Comparison of ENCODE assay signal across 8 cellular contexts in genomic region chr16:56589141-56590039, GRCh38. TPM values are rescaled to one million over a fixed set of nuclear protein-coding genes. Genes with fewer than 3 reads are reported as not detected.
DNase-seq lines count a peak whose midpoint lies in the region; ATAC-seq and TF ChIP-seq lines count a peak whose summit lies in the region.

TSS of gene MT3 (plus strand) at chr16:56589528. CDS start at chr16:56589591, 63 bp downstream.

- H3K79me2 ChIP-seq in trophoblast cell (ENCODE audit: control insufficient read depth, insufficient read depth, low read length, poor library complexity): no peaks in the 10 kb centered on the region

- H2BK120ac ChIP-seq in trophoblast cell (ENCODE audit: insufficient read depth, low read length, poor library complexity): no peak within 1 kb of the TSS

- no peak within 1 kb of the TSS for H3K14ac ChIP-seq in trophoblast cell (ENCODE audit: low read length)

- H3K79me1 ChIP-seq in trophoblast cell (ENCODE audit: low read length): no peaks in the 10 kb centered on the region

- H3K4me1 ChIP-seq in BE2C: no peaks in the 10 kb centered on the region
- H3K4me1 ChIP-seq in trophoblast cell (ENCODE audit: control insufficient read depth in 1 of 2, insufficient read depth in 2 of 2, low read length in 2 of 2): peaks cover 0 to 2% of the 10 kb centered on the region in 2 experiments

- no peak within 1 kb of the TSS for H4K91ac ChIP-seq in trophoblast cell (ENCODE audit: low read depth, low read length)

- no peak within 1 kb of the TSS for H3K18ac ChIP-seq in trophoblast cell (ENCODE audit: low read length)

- H4K8ac ChIP-seq in trophoblast cell (ENCODE audit: low read depth, low read length): no peak within 1 kb of the TSS

- WGBS in trophoblast cell (ENCODE audit: extremely low coverage, insufficient coverage, insufficient read length): no CpG with 5 or more reads among the region's 87 CpGs

- peak; percentile 31 for DNase-seq in BE2C
- peak; percentile 67 for DNase-seq in NCI-H1092 (lab: John Stamatoyannopoulos, UW)
- peak; percentile 43 to 65 for DNase-seq in activated T-cell treated with anti-CD3 and anti-CD28 coated beads, Interleukin-2, amount 50 U/mL, for 48 hours
- DNase-seq in Right ventricle myocardium superior: no peak
- DNase-seq in trophoblast cell: peak in 1 of 2 donors; percentile 47
- DNase-seq in NCI-H1048 (lab: John Stamatoyannopoulos, UW): no peak
- DNase-seq in amniotic stem cell (lab: John Stamatoyannopoulos, UW): no peak

- ATAC-seq in Right ventricle myocardium superior (ENCODE audit: poor library complexity): peak; percentile 38
- ATAC-seq in HG02885 (IDR thresholded peaks at IDR 0.05; ENCODE audit: poor library complexity, unreplicated experiment): no peak

- intact Hi-C loops in Right ventricle myocardium superior (cut with DNase I): no loop called here

- H2AFZ ChIP-seq in trophoblast cell (ENCODE audit: insufficient read depth, low read length, poor library complexity): no peak within 1 kb of the TSS

- no peak within 1 kb of the TSS for H2BK5ac ChIP-seq in trophoblast cell (ENCODE audit: low read depth, low read length, poor library complexity)

- H3K36me3 ChIP-seq in BE2C: no peaks in the 10 kb centered on the region
- no peaks in the 10 kb centered on the region for H3K36me3 ChIP-seq in trophoblast cell (ENCODE audit: control insufficient read depth in 1 of 2, insufficient read depth in 2 of 2, low read length in 2 of 2)

- no peak within 1 kb of the TSS for H3K4ac ChIP-seq in trophoblast cell (ENCODE audit: low read depth, low read length)

- no peak within 1 kb of the TSS for H2AK5ac ChIP-seq in trophoblast cell (ENCODE audit: low read length)

- H4K12ac ChIP-seq in trophoblast cell (ENCODE audit: low read depth, low read length): no peak within 1 kb of the TSS

- H3K27ac ChIP-seq in trophoblast cell (ENCODE audit: low read depth, low read length): no peak within 1 kb of the TSS

- H2BK12ac ChIP-seq in trophoblast cell (ENCODE audit: low read length): no peak within 1 kb of the TSS

- no peak within 1 kb of the TSS for H3K4me3 ChIP-seq in BE2C (ENCODE audit: low read depth, low read length)
- peak within 1 kb of the TSS; percentile 40 for H3K4me3 ChIP-seq in trophoblast cell (ENCODE audit: low read depth, low read length)

- H3K27me3 ChIP-seq in BE2C (peaks cover 57% of the 10 kb centered on the region), trophoblast cell (ENCODE audit: insufficient read depth, low read length) (peaks cover 30% of the 10 kb centered on the region)

- TF ChIP-seq CTCF in BE2C (IDR thresholded peaks at IDR 0.05; ENCODE audit: low read depth, low read length): no peak

- no peak within 1 kb of the TSS for H3K9ac ChIP-seq in trophoblast cell (ENCODE audit: low read length)

- H3K9me3 ChIP-seq in BE2C: no peaks in the 10 kb centered on the region; the same call in 1 of the 2 replicates
- peaks cover 2% of the 10 kb centered on the region for H3K9me3 ChIP-seq in trophoblast cell (ENCODE audit: insufficient read depth, low read depth, low read length)

- no peak within 1 kb of the TSS for H3K4me2 ChIP-seq in trophoblast cell (ENCODE audit: low read length)

- H3K23ac ChIP-seq in trophoblast cell (ENCODE audit: low read length): no peak within 1 kb of the TSS

RNA-seq across cellular contexts. Expression of gene MT3, which starts in this region (rescaled TPM):
- not detected for polyA plus RNA-seq in BE2C (2012; ENCODE audit: insufficient read depth, insufficient read length, low read depth)
- 3.5 TPM for total RNA-seq in Right ventricle myocardium superior
- not detected in 2 replicates for polyA plus RNA-seq in trophoblast cell (2013)

Comparison
In these comparisons a context has a peak if more than half of its experiments do, and no peak if none do; other contexts are left out.
1. DNase-seq: peak in BE2C (single experiment), NCI-H1092 (single experiment) and activated T-cell treated with anti-CD3 and anti-CD28 coated beads, Interleukin-2, amount 50 U/mL, for 48 hours (2 of 2); none in Right ventricle myocardium superior (single experiment), NCI-H1048 (single experiment) and amniotic stem cell (single experiment).